ENCODE assay signal across 15 cellular contexts in the genomic region with DNA sequence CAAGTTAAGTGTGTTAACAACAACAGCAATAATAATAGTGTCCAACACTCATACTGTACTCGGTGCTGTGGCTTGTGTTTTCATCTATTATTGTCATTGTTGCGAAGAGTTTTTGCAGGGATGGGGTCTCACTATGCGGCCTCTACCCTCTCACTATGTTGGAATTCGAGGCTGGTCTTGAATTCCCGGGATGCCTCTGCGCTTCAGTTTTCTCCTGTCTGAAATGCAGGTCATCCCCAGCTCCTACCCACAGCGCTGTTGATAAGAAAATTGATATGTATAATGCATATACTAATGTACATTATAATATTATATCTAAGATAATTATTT. TPM values are rescaled to one million over a fixed set of nuclear protein-coding genes. Genes with fewer than 3 reads are reported as not detected.
DNase-seq lines count a peak whose midpoint lies in the region; ATAC-seq and TF ChIP-seq lines count a peak whose summit lies in the region.
"Had no signal": no experiment of that assay in that cellular context is flagged by ENCODE, and none has a peak within 500 bp of the region (broad histone marks: within the 10 kb centered on the region; RNA-seq: fewer than 3 reads in every experiment).

No MANE protein-coding gene starts in this region.

- ATAC-seq in GM21619 (IDR thresholded peaks at IDR 0.05; ENCODE audit: unreplicated experiment) (no peak), GM19351 (IDR thresholded peaks at IDR 0.05; ENCODE audit: unreplicated experiment) (no peak)
- no peak for ATAC-seq in stimulated activated naive B cell treated with anti-CD40 and anti-IgM and Interleukin-4, amounts not matched to agents 10 μg/mL and 1 μg/mL and 100 μg/mL, for 72 hours (replicated peaks)
- ATAC-seq: CD8-positive, alpha-beta T cell had no signal

- no peaks in the 10 kb centered on the region for H3K36me3 ChIP-seq in PC-9 (ENCODE audit: low read depth)

- TF ChIP-seq CTCF in PC-9 (conservative IDR thresholded peaks at IDR 0.05) (no peak; the same call in 1 of the 2 replicates), glutamatergic neuron (IDR thresholded peaks at IDR 0.05; ENCODE audit: partially characterized antibody, unreplicated experiment) (no peak), osteocyte (IDR thresholded peaks at IDR 0.05) (no peak), CD14-positive monocyte (IDR thresholded peaks at IDR 0.05) (no peak)

- peak overlapping the region; percentile 85 for H3K4me2 ChIP-seq in PC-9

- H3K27me3 ChIP-seq in PC-9 (ENCODE audit: insufficient read depth, low read depth) = no peaks in the 10 kb centered on the region

- peaks cover 58% of the 10 kb centered on the region for H3K4me1 ChIP-seq in PC-9 (replicated peaks; ENCODE audit: insufficient read depth)

- H3K27me3 Mint-ChIP-seq in glutamatergic neuron (ENCODE audit: unreplicated experiment) (peaks cover 3% of the 10 kb centered on the region), osteocyte (ENCODE audit: unreplicated experiment) (no peaks in the 10 kb centered on the region), CD14-positive monocyte (ENCODE audit: low read depth in 3 of 3) (peaks cover 15 to 27% (median 24%) of the 10 kb centered on the region in 3 donors)
- peaks cover 33 to 45% of the 10 kb centered on the region in 2 donors for H3K27me3 Mint-ChIP-seq in stimulated activated naive B cell treated with anti-CD40 and anti-IgM and Interleukin-4, amounts not matched to agents 10 μg/mL and 1 μg/mL and 100 μg/mL, for 72 hours

- peaks cover 18% of the 10 kb centered on the region for H3K4me1 Mint-ChIP-seq in glutamatergic neuron (ENCODE audit: low read depth, unreplicated experiment)
- H3K4me1 Mint-ChIP-seq in osteocyte (ENCODE audit: unreplicated experiment) = peaks cover 70% of the 10 kb centered on the region
- peaks cover 11 to 16% of the 10 kb centered on the region in 2 donors for H3K4me1 Mint-ChIP-seq in stimulated activated naive B cell treated with anti-CD40 and anti-IgM and Interleukin-4, amounts not matched to agents 10 μg/mL and 1 μg/mL and 100 μg/mL, for 72 hours
- peaks cover 5% of the 10 kb centered on the region for H3K4me1 Mint-ChIP-seq in CD14-positive monocyte

- peaks cover 5% of the 10 kb centered on the region; the same call in 1 of the 2 replicates for H3K79me2 ChIP-seq in PC-9 (ENCODE audit: low read depth)

- H3K4me3 ChIP-seq in PC-9 = peak overlapping the region; percentile 54

- CTCF ChIA-PET in PC-9 (lab: Charles Lee) = no interaction called here

- intact Hi-C loops in PC-9 (cut with micrococcal nuclease; ENCODE audit: unreplicated experiment) = loop anchor here (1.0 kb wide), 1 partner anchor 37 kb away; no protein-coding TSS in a partner anchor
- intact Hi-C loops in CD14-positive monocyte (cut with micrococcal nuclease) = no loop called here

- peaks cover 60% of the 10 kb centered on the region for H3F3A ChIP-seq in PC-9 (ENCODE audit: insufficient read depth, low read depth)

- no peaks in the 10 kb centered on the region for H3K9me2 ChIP-seq in PC-9 (ENCODE audit: insufficient read depth)

- H3K9me3 ChIP-seq in PC-9 (ENCODE audit: insufficient read depth, low read depth) = no peaks in the 10 kb centered on the region

- no TSS peak for BruUV-seq in PC-9 (replicated peaks; lab: Mats Ljungman, UMichigan)

- POLR2A ChIA-PET in PC-9 (lab: Charles Lee; ENCODE audit: unreplicated experiment) = interaction anchor here (0.6 to 0.9 kb wide), 4 partner anchors 25 to 54 kb away, joined by 3 to 6 read pairs (median 4); a partner anchor contains a TSS

- peak; percentile 43 for DNase-seq in ELR (ENCODE audit: low read depth)
- DNase-seq in PC-9 = no peak
- DNase-seq in glutamatergic neuron = no peak
- no peak for DNase-seq in osteocyte (ENCODE audit: extremely low spot score, unreplicated experiment)
- DNase-seq in stimulated activated naive B cell treated with anti-CD40 and anti-IgM and Interleukin-4, amounts not matched to agents 10 μg/mL and 1 μg/mL and 100 μg/mL, for 72 hours = no peak
- DNase-seq in CD14-positive monocyte (ENCODE audit: low spot score) = no peak
- DNase-seq: activated naive CD8-positive, alpha-beta T cell treated with anti-CD3 and anti-CD28 coated beads, Interleukin-2, amount 10 ng/mL, durations not matched to agents 7 days and 5 days; CD8-positive, alpha-beta T cell; foreskin melanocyte; MV-4-11; NCI-H226 had no signal

- no peaks in the 10 kb centered on the region for H3K36me3 Mint-ChIP-seq in glutamatergic neuron (ENCODE audit: unreplicated experiment)
- no peaks in the 10 kb centered on the region for H3K36me3 Mint-ChIP-seq in osteocyte (ENCODE audit: unreplicated experiment)
- H3K36me3 Mint-ChIP-seq in stimulated activated naive B cell treated with anti-CD40 and anti-IgM and Interleukin-4, amounts not matched to agents 10 μg/mL and 1 μg/mL and 100 μg/mL, for 72 hours = no peaks in the 10 kb centered on the region
- no peaks in the 10 kb centered on the region for H3K36me3 Mint-ChIP-seq in CD14-positive monocyte
- H3K36me3 Mint-ChIP-seq: activated naive CD8-positive, alpha-beta T cell treated with anti-CD3 and anti-CD28 coated beads, Interleukin-2, amount 10 ng/mL, durations not matched to agents 7 days and 5 days; CD8-positive, alpha-beta T cell had no signal

- H4K20me1 ChIP-seq in PC-9 (ENCODE audit: insufficient read depth) = no peaks in the 10 kb centered on the region

- H3K9me3 Mint-ChIP-seq in glutamatergic neuron (ENCODE audit: unreplicated experiment) (peaks cover 15% of the 10 kb centered on the region), osteocyte (ENCODE audit: unreplicated experiment) (no peaks in the 10 kb centered on the region), CD14-positive monocyte (peaks cover 0 to 3% (median 0%) of the 10 kb centered on the region in 7 donors)
- no peaks in the 10 kb centered on the region for H3K9me3 Mint-ChIP-seq in stimulated activated naive B cell treated with anti-CD40 and anti-IgM and Interleukin-4, amounts not matched to agents 10 μg/mL and 1 μg/mL and 100 μg/mL, for 72 hours
- H3K9me3 Mint-ChIP-seq: activated naive CD8-positive, alpha-beta T cell treated with anti-CD3 and anti-CD28 coated beads, Interleukin-2, amount 10 ng/mL, durations not matched to agents 7 days and 5 days; CD8-positive, alpha-beta T cell had no signal

- peak overlapping the region; percentile 71; the same call in 1 of the 2 replicates for H2AFZ ChIP-seq in PC-9

- H3K27ac Mint-ChIP-seq in glutamatergic neuron (ENCODE audit: unreplicated experiment) (peak overlapping the region; percentile 57), osteocyte (ENCODE audit: unreplicated experiment) (peak overlapping the region; percentile 91), CD14-positive monocyte (no peak overlapping the region)
- no peak overlapping the region for H3K27ac Mint-ChIP-seq in stimulated activated naive B cell treated with anti-CD40 and anti-IgM and Interleukin-4, amounts not matched to agents 10 μg/mL and 1 μg/mL and 100 μg/mL, for 72 hours
- H3K27ac Mint-ChIP-seq: activated naive CD8-positive, alpha-beta T cell treated with anti-CD3 and anti-CD28 coated beads, Interleukin-2, amount 10 ng/mL, durations not matched to agents 7 days and 5 days; CD8-positive, alpha-beta T cell had no signal

- H3K4me3 Mint-ChIP-seq in glutamatergic neuron (ENCODE audit: unreplicated experiment) (peak overlapping the region; percentile 67), osteocyte (ENCODE audit: unreplicated experiment) (peak overlapping the region; percentile 32), CD14-positive monocyte (no peak overlapping the region)
- peak overlapping the region in 1 of 2 donors; percentile 36 for H3K4me3 Mint-ChIP-seq in stimulated activated naive B cell treated with anti-CD40 and anti-IgM and Interleukin-4, amounts not matched to agents 10 μg/mL and 1 μg/mL and 100 μg/mL, for 72 hours
- H3K4me3 Mint-ChIP-seq: activated naive CD8-positive, alpha-beta T cell treated with anti-CD3 and anti-CD28 coated beads, Interleukin-2, amount 10 ng/mL, durations not matched to agents 7 days and 5 days; CD8-positive, alpha-beta T cell had no signal

- peak overlapping the region; percentile 96 for H3K27ac ChIP-seq in PC-9

RNA-seq across cellular contexts. Expression of a gene that starts 4.9 kb away (rescaled TPM):
- total RNA-seq in PC-9 (2021) (41.4 and 45.0 TPM in 2 replicates), glutamatergic neuron (ENCODE audit: unreplicated experiment) (not detected), osteocyte (not detected in 2 replicates)
- not detected for polyA plus RNA-seq in CD14-positive monocyte
- total RNA-seq: activated naive CD8-positive, alpha-beta T cell treated with anti-CD3 and anti-CD28 coated beads, Interleukin-2, amount 10 ng/mL, durations not matched to agents 7 days and 5 days; CD8-positive, alpha-beta T cell had no signal

RNA-seq across cellular contexts. Expression of a gene that starts 13.4 kb away (rescaled TPM):
- total RNA-seq in PC-9 (2021) = 3.5 and 3.9 TPM in 2 replicates
- 0.42 TPM for total RNA-seq in glutamatergic neuron (ENCODE audit: unreplicated experiment)
- total RNA-seq in osteocyte = not detected in 2 replicates
- polyA plus RNA-seq in CD14-positive monocyte = not detected
- total RNA-seq: activated naive CD8-positive, alpha-beta T cell treated with anti-CD3 and anti-CD28 coated beads, Interleukin-2, amount 10 ng/mL, durations not matched to agents 7 days and 5 days; CD8-positive, alpha-beta T cell; lower leg skin; pulmonary artery endothelial cell had no signal

RNA-seq across cellular contexts. Expression of a gene that starts 30.4 kb away (rescaled TPM):
- total RNA-seq in PC-9 (2021) (49.0 TPM in 2 replicates), glutamatergic neuron (ENCODE audit: unreplicated experiment) (48.9 TPM), osteocyte (27.4 and 29.2 TPM in 2 replicates)
- under 1 TPM in 1 of 2 donors, not detected in 1; 0.05 TPM for polyA plus RNA-seq in CD14-positive monocyte

RNA-seq across cellular contexts. Expression of a gene that starts 49.0 kb away (rescaled TPM):
- total RNA-seq in PC-9 (2021) (25.2 and 25.4 TPM in 2 replicates), glutamatergic neuron (ENCODE audit: unreplicated experiment) (26.0 TPM), osteocyte (17.0 and 19.1 TPM in 2 replicates)
- polyA plus RNA-seq in CD14-positive monocyte = 1 to 10 TPM; 1.2 to 1.6 TPM

RNA-seq across cellular contexts. Expression of a gene that starts 49.8 kb away (rescaled TPM):
- 30.0 and 37.0 TPM in 2 replicates for total RNA-seq in PC-9 (2021)
- total RNA-seq in glutamatergic neuron (ENCODE audit: unreplicated experiment) = 6.7 TPM
- total RNA-seq in osteocyte = 15.5 and 15.6 TPM in 2 replicates
- 10 to 100 TPM; 41.8 to 45.7 TPM for polyA plus RNA-seq in CD14-positive monocyte

Comparison
In these comparisons a context has a peak if more than half of its experiments do, and no peak if none do; other contexts are left out.
1. H3K27ac Mint-ChIP-seq: peak in glutamatergic neuron (single experiment) and osteocyte (single experiment); none in stimulated activated naive B cell treated with anti-CD40 and anti-IgM and Interleukin-4, amounts not matched to agents 10 μg/mL and 1 μg/mL and 100 μg/mL, for 72 hours (single experiment) and CD14-positive monocyte (0 of 7).
2. H3K4me3 Mint-ChIP-seq: peak in glutamatergic neuron (single experiment) and osteocyte (single experiment); none in CD14-positive monocyte (0 of 2).
3. RNA of a gene that starts 4.9 kb away (total RNA-seq): 41.4 to 45.0 TPM in PC-9; not detected in glutamatergic neuron (single experiment) and not detected in osteocyte; every median in the first group is over 10 times any median in the second.